16 cellular contexts compared by ENCODE assay signal in genomic region chr7:14886533-14886932, GRCh38. TPM values are rescaled to one million over a fixed set of nuclear protein-coding genes. Genes with fewer than 3 reads are reported as not detected.
DNase-seq lines count a peak whose midpoint lies in the region; ATAC-seq and TF ChIP-seq lines count a peak whose summit lies in the region.
"Had no signal": no experiment of that assay in that cellular context is flagged by ENCODE, and none has a peak within 500 bp of the region (broad histone marks: within the 10 kb centered on the region; RNA-seq: fewer than 3 reads in every experiment).

No MANE protein-coding gene starts in this region.

- H3K9me2 ChIP-seq in GM23338 (ENCODE audit: insufficient read depth), result no peaks in the 10 kb centered on the region
- no peaks in the 10 kb centered on the region for H3K9me2 ChIP-seq in SK-N-SH

- WGBS in gastroesophageal sphincter (ENCODE audit: low coverage in 1 of 2), 2 donors, result 76 to 88% methylated on average over 3 of the region's 3 CpGs
- 83% methylated on average over 3 of the region's 3 CpGs for WGBS in SK-N-SH (ENCODE audit: low lambda C conversion rate)

- H3K27ac ChIP-seq in GM23338 (ENCODE audit: low read depth), result no peak overlapping the region
- peak overlapping the region; percentile 47 to 77 (median 59) for H3K27ac ChIP-seq in gastroesophageal sphincter
- no peak overlapping the region for H3K27ac ChIP-seq in SK-N-SH (ENCODE audit: low read depth in 2 of 2, low read length in 1 of 2)
- H3K27ac ChIP-seq: BLaER1 treated with 17β-estradiol and CSF1 and Interleukin-3, amounts not matched to agents 10 nM and 100 nM had no signal

- H4K20me1 ChIP-seq in GM23338 (replicated peaks; ENCODE audit: insufficient read depth) (no peaks in the 10 kb centered on the region), SK-N-SH (ENCODE audit: insufficient read depth) (no peaks in the 10 kb centered on the region)
- H4K20me1 ChIP-seq: BLaER1 treated with 17β-estradiol and CSF1 and Interleukin-3, amounts not matched to agents 10 nM and 100 nM had no signal

- H3K4me3 ChIP-seq in GM23338, result no peak overlapping the region
- H3K4me3 ChIP-seq in gastroesophageal sphincter, result no peak overlapping the region
- no peak overlapping the region for H3K4me3 ChIP-seq in SK-N-SH (ENCODE audit: low read depth in 2 of 2, low read length in 1 of 2)
- H3K4me3 ChIP-seq: BLaER1 treated with 17β-estradiol and CSF1 and Interleukin-3, amounts not matched to agents 10 nM and 100 nM; GM12878; K562 had no signal

- H3K4me1 ChIP-seq in GM23338 (ENCODE audit: insufficient read depth), result peaks cover 3% of the 10 kb centered on the region; the same call in 1 of the 2 replicates
- H3K4me1 ChIP-seq in gastroesophageal sphincter, result peaks cover 0 to 45% (median 14%) of the 10 kb centered on the region in 3 donors
- H3K4me1 ChIP-seq in SK-N-SH (ENCODE audit: control insufficient read depth in 1 of 2, insufficient read depth in 2 of 2, low read depth in 1 of 2, low read length in 1 of 2), result no peaks in the 10 kb centered on the region; a peak in 1 of 4 replicates

- H3K4me3 Mint-ChIP-seq in GM23338 (no peak overlapping the region), WTC11 (no peak overlapping the region)
- H3K4me3 Mint-ChIP-seq: CD4-positive, CD25-positive, alpha-beta regulatory T cell had no signal

- no peak overlapping the region for H3K9ac ChIP-seq in SK-N-SH
- H3K9ac ChIP-seq: BLaER1 treated with 17β-estradiol and CSF1 and Interleukin-3, amounts not matched to agents 10 nM and 100 nM had no signal

- H3K4me2 ChIP-seq in GM23338, result no peak overlapping the region
- no peak overlapping the region for H3K4me2 ChIP-seq in SK-N-SH

- H3K27ac Mint-ChIP-seq in GM23338 (no peak overlapping the region), WTC11 (no peak overlapping the region)
- H3K27ac Mint-ChIP-seq: CD4-positive, CD25-positive, alpha-beta regulatory T cell had no signal

- H3K27me3 Mint-ChIP-seq in GM23338 (ENCODE audit: insufficient read depth, low read depth, poor library complexity), result no peaks in the 10 kb centered on the region
- H3K27me3 Mint-ChIP-seq in WTC11 (ENCODE audit: low read depth), result no peaks in the 10 kb centered on the region
- H3K27me3 Mint-ChIP-seq: CD4-positive, CD25-positive, alpha-beta regulatory T cell had no signal

- TF ChIP-seq EP300 in gastroesophageal sphincter (IDR thresholded peaks at IDR 0.05) (no peak), SK-N-SH (IDR thresholded peaks at IDR 0.05; ENCODE audit: borderline replicate concordance in 1 of 2, low read depth in 1 of 2, low read length in 1 of 2) (no peak)

- ATAC-seq in GM23338 (no peak; the same call in 2 of the 3 replicates), WTC11 (peak; percentile 36), gastroesophageal sphincter (no peak), HG02642 (IDR thresholded peaks at IDR 0.05; ENCODE audit: poor library complexity, unreplicated experiment) (no peak), GM21737 (IDR thresholded peaks at IDR 0.05; ENCODE audit: unreplicated experiment) (no peak)
- ATAC-seq: GM12878, HCT116, K562 had no signal

- TF ChIP-seq RAD21 in SK-N-SH (IDR thresholded peaks at IDR 0.05; ENCODE audit: low read length), result no peak

- TF ChIP-seq POLR2A in gastroesophageal sphincter (IDR thresholded peaks at IDR 0.05), result no peak

- H3K4me1 Mint-ChIP-seq in GM23338, result peaks cover 5% of the 10 kb centered on the region; the same call in 2 of the 3 replicates
- peaks cover 6% of the 10 kb centered on the region for H3K4me1 Mint-ChIP-seq in WTC11
- H3K4me1 Mint-ChIP-seq: CD4-positive, CD25-positive, alpha-beta regulatory T cell had no signal

- H3K36me3 Mint-ChIP-seq in GM23338 (ENCODE audit: low read depth), result no peaks in the 10 kb centered on the region
- H3K36me3 Mint-ChIP-seq in WTC11, result no peaks in the 10 kb centered on the region
- H3K36me3 Mint-ChIP-seq: CD4-positive, CD25-positive, alpha-beta regulatory T cell had no signal

- H3K9me3 ChIP-seq in gastroesophageal sphincter (no peaks in the 10 kb centered on the region), SK-N-SH (no peaks in the 10 kb centered on the region)
- H3K9me3 ChIP-seq: BLaER1 treated with 17β-estradiol and CSF1 and Interleukin-3, amounts not matched to agents 10 nM and 100 nM had no signal

- peak; percentile 11 for DNase-seq in GM23338 (ENCODE audit: low spot score)
- peak; percentile 50 for DNase-seq in NCI-H524 treated with DMSO at 0.1 percent for 48 hours (lab: John Stamatoyannopoulos, UW)
- DNase-seq in WTC11 (ENCODE audit: low spot score), result no peak
- no peak for DNase-seq in SK-N-SH
- DNase-seq: ACHN; CD4-positive, CD25-positive, alpha-beta regulatory T cell; DMS79; GOT3 had no signal

- TF ChIP-seq CTCF in GM23338 (conservative IDR thresholded peaks at IDR 0.05; ENCODE audit: low read depth in 2 of 2) (peak; percentile 10 to 24; a peak in 1 of 4 replicates), WTC11 (IDR thresholded peaks at IDR 0.05) (no peak), gastroesophageal sphincter (IDR thresholded peaks at IDR 0.05) (no peak), SK-N-SH (IDR thresholded peaks at IDR 0.05) (no peak; the same call in 1 of the 2 replicates)

- H3K27me3 ChIP-seq in GM23338 (ENCODE audit: insufficient read depth) (no peaks in the 10 kb centered on the region), gastroesophageal sphincter (no peaks in the 10 kb centered on the region), SK-N-SH (ENCODE audit: insufficient read depth) (no peaks in the 10 kb centered on the region)
- H3K27me3 ChIP-seq: BLaER1 treated with 17β-estradiol and CSF1 and Interleukin-3, amounts not matched to agents 10 nM and 100 nM had no signal

- H3K79me2 ChIP-seq in GM23338 (replicated peaks; ENCODE audit: insufficient read depth) (no peaks in the 10 kb centered on the region), SK-N-SH (ENCODE audit: insufficient read depth) (no peaks in the 10 kb centered on the region)

- no peaks in the 10 kb centered on the region for H3F3A ChIP-seq in GM23338 (replicated peaks; ENCODE audit: low read depth)
- H3F3A ChIP-seq in SK-N-SH (replicated peaks; ENCODE audit: insufficient read depth), result no peaks in the 10 kb centered on the region

- CTCF ChIA-PET in WTC11 (lab: Charles Lee), result no interaction called here
- CTCF ChIA-PET in SK-N-SH (lab: Yijun Ruan, JAX), result interaction anchor here (1.3 to 1.8 kb wide), 2 partner anchors 12 to 15 kb away, joined by 3 to 4 read pairs; no protein-coding TSS in a partner anchor

- H3K9me3 Mint-ChIP-seq in GM23338 (no peaks in the 10 kb centered on the region), WTC11 (no peaks in the 10 kb centered on the region)

- POLR2A ChIA-PET in WTC11 (lab: Charles Lee) (no interaction called here), SK-N-SH (lab: Yijun Ruan, JAX) (no interaction called here)

- H3K36me3 ChIP-seq in GM23338 (ENCODE audit: insufficient read depth), result no peaks in the 10 kb centered on the region
- H3K36me3 ChIP-seq in gastroesophageal sphincter, result no peaks in the 10 kb centered on the region
- H3K36me3 ChIP-seq in SK-N-SH (replicated peaks in 1 of 2; ENCODE audit: control insufficient read depth in 1 of 2, insufficient read depth in 2 of 2, low read length in 1 of 2), result no peaks in the 10 kb centered on the region
- H3K36me3 ChIP-seq: BLaER1 treated with 17β-estradiol and CSF1 and Interleukin-3, amounts not matched to agents 10 nM and 100 nM had no signal

- H2AFZ ChIP-seq in GM23338 (no peak overlapping the region), SK-N-SH (ENCODE audit: low read depth) (no peak overlapping the region)

TF ChIP-seq in GM23338, 12 proteins besides CTCF, POLR2A, EP300 and RAD21:
- TF ChIP-seq ZNF114 (CRISPR knock-in tag; IDR thresholded peaks at IDR 0.05) (no peak), ZNF331 (CRISPR knock-in tag; IDR thresholded peaks at IDR 0.05; ENCODE audit: low read depth) (no peak), CREB1 (CRISPR knock-in tag; IDR thresholded peaks at IDR 0.05; ENCODE audit: low read depth) (no peak)

TF ChIP-seq in WTC11, 78 proteins besides CTCF, POLR2A, EP300 and RAD21 (continues in another document):
- TF ChIP-seq ZNF219 (CRISPR knock-in tag; IDR thresholded peaks at IDR 0.05; ENCODE audit: borderline replicate concordance) (no peak), NR2C2 (CRISPR knock-in tag; IDR thresholded peaks at IDR 0.05) (no peak), EMX1 (CRISPR knock-in tag; IDR thresholded peaks at IDR 0.05) (no peak), FOXJ3 (CRISPR knock-in tag; IDR thresholded peaks at IDR 0.05; ENCODE audit: borderline replicate concordance) (no peak), ZMAT4 (CRISPR knock-in tag; IDR thresholded peaks at IDR 0.05) (no peak), TP53 (CRISPR knock-in tag; IDR thresholded peaks at IDR 0.05) (no peak), ZNF317 (CRISPR knock-in tag; IDR thresholded peaks at IDR 0.05; ENCODE audit: borderline replicate concordance, low read depth) (no peak)

TF ChIP-seq in SK-N-SH, 30 proteins besides CTCF, POLR2A, EP300 and RAD21 (continues in another document):
- TF ChIP-seq FOXM1 (IDR thresholded peaks at IDR 0.05; ENCODE audit: low read depth), result no peak
- TF ChIP-seq IRF3 (IDR thresholded peaks at IDR 0.05; ENCODE audit: low read depth, low read length), result no peak
- TF ChIP-seq TAF1 (IDR thresholded peaks at IDR 0.05; ENCODE audit: borderline replicate concordance, low read depth, low read length), result no peak
- TF ChIP-seq USF2 (IDR thresholded peaks at IDR 0.05; ENCODE audit: borderline replicate concordance, low read depth, low read length), result no peak
- no peak for TF ChIP-seq TEAD4 (IDR thresholded peaks at IDR 0.05; ENCODE audit: borderline replicate concordance, insufficient read depth)

RNA-seq across cellular contexts. Expression of gene DGKB, which starts 16.0 kb away (rescaled TPM):
- total RNA-seq in GM23338 (2014; rRNA removed; shearing (Covaris generic)), result 2.6 and 11.5 TPM in 2 replicates
- polyA plus RNA-seq in GM23338 (2016; fragmentation: Nextera tagmentation; extraction: Ambion mirVana), result 4.0 and 4.8 TPM in 2 replicates
- 1.9 to 3.5 TPM (median 3.0 TPM) in 3 replicates for total RNA-seq in WTC11 (2021)
- total RNA-seq in gastroesophageal sphincter, result 10 to 100 TPM; 17.3 to 54.9 (median 26.1) TPM
- 2.1 and 3.3 TPM in 2 replicates for polyA plus RNA-seq in SK-N-SH (2012; rRNA removed)
- 3.1 and 3.3 TPM in 2 replicates for polyA plus RNA-seq in SK-N-SH (2012; cell fraction: cytosol; rRNA removed)
- 3.8 and 4.9 TPM in 2 replicates for polyA plus RNA-seq in SK-N-SH (2012; cell fraction: nucleus; rRNA removed)
- total RNA-seq: CD4-positive, CD25-positive, alpha-beta regulatory T cell; G401; K562 had no signal
- polyA plus RNA-seq: CD4-positive, CD25-positive, alpha-beta regulatory T cell had no signal

Comparison
In these comparisons a context has a peak if more than half of its experiments do, and no peak if none do; other contexts are left out.
1. DNase-seq: peak in GM23338 (single experiment) and NCI-H524 treated with DMSO at 0.1 percent for 48 hours (single experiment); none in WTC11 (single experiment) and SK-N-SH (single experiment).
2. H3K27ac ChIP-seq: peak in gastroesophageal sphincter (4 of 4); none in GM23338 (single experiment) and SK-N-SH (0 of 2).
3. CTCF ChIP-seq: peak in GM23338 (2 of 2); none in WTC11 (single experiment), gastroesophageal sphincter (0 of 4) and SK-N-SH (single experiment).